17 cellular contexts compared by ENCODE assay signal in the genomic region with DNA sequence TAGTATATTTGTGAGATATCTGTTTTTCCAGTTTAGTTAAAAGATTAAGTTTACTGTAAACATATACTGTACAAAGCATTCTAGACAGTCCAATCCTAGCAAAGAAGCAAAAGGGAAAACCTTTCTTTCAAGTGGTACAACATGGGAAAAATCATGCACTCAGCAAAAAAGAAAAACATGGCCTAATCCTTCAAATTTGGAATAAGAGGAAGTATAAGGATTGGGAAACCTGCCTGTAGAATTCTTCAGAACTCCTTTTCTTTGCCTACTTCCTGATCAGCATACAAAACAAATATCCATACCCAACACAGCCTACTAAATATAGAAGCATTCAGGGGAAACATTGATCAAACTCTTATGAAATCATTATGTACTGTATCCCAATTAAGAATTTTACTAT. TPM values are rescaled to one million over a fixed set of nuclear protein-coding genes. Genes with fewer than 3 reads are reported as not detected.
DNase-seq lines count a peak whose midpoint lies in the region; ATAC-seq, FAIRE-seq and TF ChIP-seq lines count a peak whose summit lies in the region.
"Had no signal": no experiment of that assay in that cellular context is flagged by ENCODE, and none has a peak within 500 bp of the region (broad histone marks: within the 10 kb centered on the region; RNA-seq: fewer than 3 reads in every experiment).

No MANE protein-coding gene starts in this region.

- H2AFZ ChIP-seq in K562 (ENCODE audit: low read depth, low read length) = no peak overlapping the region

- FAIRE-seq in A549 (lab: Jason Lieb, UNC) = no peak
- no peak for FAIRE-seq in K562 (lab: Jason Lieb, UNC)

- peak overlapping the region; percentile 11 to 93 (median 52) for H3K27ac Mint-ChIP-seq in CD8-positive, alpha-beta memory T cell
- H3K27ac Mint-ChIP-seq in naive B cell = peak overlapping the region in 5 of 6 donors; percentile 0 to 63 (median 33)
- H3K27ac Mint-ChIP-seq: activated T-helper 2 cell treated with anti-CD3 and anti-CD28 coated beads, Interferon-gamma antibody, Interleukin-2, Interleukin-4, amounts not matched to agents 10 μg/mL and 5 μg/mL and 100 μg/mL, durations not matched to agents 14 hours and 24 hours and 36 hours; T-helper 1 cell treated with Interleukin-12 subunit alpha and Interleukin-12 subunit beta and Interleukin-4 antibody, amounts not matched to agents 30 μg/mL and 1 μg/mL, for 36 hours had no signal

- H3K4me1 Mint-ChIP-seq in CD8-positive, alpha-beta memory T cell = peaks cover 33 to 67% (median 52%) of the 10 kb centered on the region in 3 donors
- H3K4me1 Mint-ChIP-seq in naive B cell = peaks cover 5 to 23% (median 12%) of the 10 kb centered on the region in 3 donors

- TF ChIP-seq CTCF in A549 (IDR thresholded peaks at IDR 0.05) (no peak), K562 (IDR thresholded peaks at IDR 0.05 in 2 of 3, conservative IDR thresholded peaks at IDR 0.05 in 1 of 3; ENCODE audit: insufficient read depth in 2 of 3, low read depth in 1 of 3, low read length in 3 of 3) (no peak), body of pancreas (IDR thresholded peaks at IDR 0.05) (no peak)

- no peak overlapping the region for H3K4me2 ChIP-seq in A549
- H3K4me2 ChIP-seq in K562 (ENCODE audit: insufficient read depth, low read length) = no peak overlapping the region

- no peaks in the 10 kb centered on the region for H3K9me3 ChIP-seq in A549
- no peaks in the 10 kb centered on the region for H3K9me3 ChIP-seq in CD8-positive, alpha-beta memory T cell (ENCODE audit: low read length)
- no peaks in the 10 kb centered on the region for H3K9me3 ChIP-seq in K562 (replicated peaks; ENCODE audit: control insufficient read depth, insufficient read depth, low read depth, low read length)
- no peaks in the 10 kb centered on the region for H3K9me3 ChIP-seq in body of pancreas
- H3K9me3 ChIP-seq: adrenal gland had no signal

- no peak overlapping the region for H3K4me3 ChIP-seq in A549
- no peak overlapping the region for H3K4me3 ChIP-seq in CD8-positive, alpha-beta memory T cell (ENCODE audit: low read length)
- no peak overlapping the region for H3K4me3 ChIP-seq in K562
- H3K4me3 ChIP-seq in body of pancreas = no peak overlapping the region
- H3K4me3 ChIP-seq: adrenal gland had no signal

- TF ChIP-seq EP300 in A549 (IDR thresholded peaks at IDR 0.05) (no peak), K562 (IDR thresholded peaks at IDR 0.05; ENCODE audit: low read length) (no peak)

- POLR2A ChIA-PET in A549 (lab: Yijun Ruan, JAX) = no interaction called here
- POLR2A ChIA-PET in CD8-positive, alpha-beta memory T cell (lab: Charles Lee) = no interaction called here
- POLR2A ChIA-PET in K562 (lab: Yijun Ruan, JAX) = interaction anchor here (0.6 kb wide), 1 partner anchor 39 kb away, joined by 3 read pairs; no protein-coding TSS in a partner anchor

- DNase-seq in A549 (ENCODE audit: low read depth in 1 of 2, low spot score in 1 of 2) (no peak), K562 (ENCODE audit: extremely low read depth in 1 of 4, low spot score in 3 of 4) (no peak), naive B cell (no peak), hepatic stellate cell (ENCODE audit: low spot score) (no peak), glomerular visceral epithelial cell (ENCODE audit: extremely low spot score) (no peak), body of pancreas (no peak)
- no peak for DNase-seq in CD8-positive, alpha-beta memory T cell
- DNase-seq in activated CD4-positive, CD25-positive, alpha-beta regulatory T cell treated with anti-CD3 and anti-CD28 coated beads, Interleukin-2, amount 50 U/mL, for 72 hours = no peak
- DNase-seq: activated CD4-positive, CD25-positive, alpha-beta regulatory T cell; adrenal gland; central memory CD4-positive, alpha-beta T cell; foreskin fibroblast; MM.1S; NCI-H1930; NCI-H446 had no signal

- TF ChIP-seq POLR2A in A549 (IDR thresholded peaks at IDR 0.05; ENCODE audit: low read length) = no peak
- TF ChIP-seq POLR2A in K562 (conservative IDR thresholded peaks at IDR 0.05) = no peak
- TF ChIP-seq POLR2A in body of pancreas (IDR thresholded peaks at IDR 0.05) = no peak

- no peak for ATAC-seq in A549
- ATAC-seq in K562 = no peak
- ATAC-seq in naive B cell (ENCODE audit: low read depth in 2 of 2) = no peak
- no peak for ATAC-seq in body of pancreas

- no peak overlapping the region for H3K9ac ChIP-seq in K562 (ENCODE audit: insufficient read depth in 1 of 2, low read depth in 2 of 2, low read length in 2 of 2)

- H3K27ac ChIP-seq in A549 (no peak overlapping the region), K562 (ENCODE audit: extremely low read depth, low read depth, low read length) (no peak overlapping the region), body of pancreas (peak overlapping the region in 2 of 4 donors; percentile 1 to 40)
- no peak overlapping the region for H3K27ac ChIP-seq in CD8-positive, alpha-beta memory T cell (ENCODE audit: low read depth, low read length)

- CTCF ChIA-PET in A549 (lab: Yijun Ruan, JAX) = no interaction called here
- CTCF ChIA-PET in CD8-positive, alpha-beta memory T cell (lab: Charles Lee) = no interaction called here
- CTCF ChIA-PET in K562 (lab: Yijun Ruan, JAX; ENCODE audit: low intra/inter-chr PET ratio) = no interaction called here

- H3K27me3 ChIP-seq in CD8-positive, alpha-beta memory T cell (ENCODE audit: insufficient read depth, low read length, poor library complexity, severe bottlenecking) = no peaks in the 10 kb centered on the region
- H3K27me3 ChIP-seq in K562 (ENCODE audit: control insufficient read depth in 2 of 2, insufficient read depth in 2 of 2, low read length in 2 of 2) (no peaks in the 10 kb centered on the region), body of pancreas (no peaks in the 10 kb centered on the region)
- H3K27me3 ChIP-seq: adrenal gland had no signal

- peaks cover 0 to 2% (median 0%) of the 10 kb centered on the region in 5 donors for H3K9me3 Mint-ChIP-seq in CD8-positive, alpha-beta memory T cell
- peaks cover 0 to 8% (median 0%) of the 10 kb centered on the region in 7 donors for H3K9me3 Mint-ChIP-seq in naive B cell

- in situ Hi-C loops in K562 (cut with MboI) = no loop called here

- intact Hi-C loops in K562 (cut with micrococcal nuclease) = no loop called here
- intact Hi-C loops in body of pancreas (cut with DNase I) = no loop called here

- peaks cover 15 to 48% (median 15%) of the 10 kb centered on the region in 3 donors for H3K36me3 Mint-ChIP-seq in CD8-positive, alpha-beta memory T cell
- peaks cover 1 to 14% of the 10 kb centered on the region in 2 donors for H3K36me3 Mint-ChIP-seq in naive B cell

- no peaks in the 10 kb centered on the region for H3K27me3 Mint-ChIP-seq in CD8-positive, alpha-beta memory T cell
- H3K27me3 Mint-ChIP-seq in naive B cell = no peaks in the 10 kb centered on the region

- H3K79me2 ChIP-seq in K562 (ENCODE audit: control insufficient read depth, insufficient read depth, low read length) = peaks cover 4% of the 10 kb centered on the region; the same call in 1 of the 3 replicates

- TF ChIP-seq RAD21 in A549 (conservative IDR thresholded peaks at IDR 0.05 in 1 of 2, IDR thresholded peaks at IDR 0.05 in 1 of 2) = no peak
- TF ChIP-seq RAD21 in K562 (CRISPR knock-in tag; conservative IDR thresholded peaks at IDR 0.05 in 1 of 2, IDR thresholded peaks at IDR 0.05 in 1 of 2) = no peak

- H3K4me1 ChIP-seq in A549 (no peaks in the 10 kb centered on the region), K562 (replicated peaks in 1 of 2; ENCODE audit: control insufficient read depth in 2 of 2, insufficient read depth in 2 of 2, low read length in 2 of 2) (peaks cover 0 to 11% of the 10 kb centered on the region in 2 experiments; a peak in 3 of 5 replicates), body of pancreas (peaks cover 16% of the 10 kb centered on the region)
- H3K4me1 ChIP-seq in CD8-positive, alpha-beta memory T cell (ENCODE audit: insufficient read depth, low read length) = no peaks in the 10 kb centered on the region

- no peak overlapping the region for H3K4me3 Mint-ChIP-seq in CD8-positive, alpha-beta memory T cell
- no peak overlapping the region for H3K4me3 Mint-ChIP-seq in naive B cell
- H3K4me3 Mint-ChIP-seq: T-helper 1 cell treated with Interleukin-12 subunit alpha and Interleukin-12 subunit beta and Interleukin-4 antibody, amounts not matched to agents 30 μg/mL and 1 μg/mL, for 36 hours had no signal

- no TSS peak for BruUV-seq in K562 (replicated peaks; lab: Mats Ljungman, UMichigan)

- 0 out of 2 replicates have a peak, but pooled peaks cover 4% of the 10 kb centered on the region for H4K20me1 ChIP-seq in K562 (replicated peaks; ENCODE audit: control insufficient read depth, insufficient read depth, low read length)

- peaks cover 10% of the 10 kb centered on the region for H3K36me3 ChIP-seq in CD8-positive, alpha-beta memory T cell (ENCODE audit: insufficient read depth, low read length)
- H3K36me3 ChIP-seq in K562 (ENCODE audit: control insufficient read depth, insufficient read depth, low read length) (peaks cover 31% of the 10 kb centered on the region), body of pancreas (replicated peaks in 1 of 2; ENCODE audit: insufficient read depth in 1 of 2, low read depth in 2 of 2) (no peaks in the 10 kb centered on the region)
- H3K36me3 ChIP-seq: adrenal gland had no signal

- H3K9me1 ChIP-seq in K562 (ENCODE audit: control insufficient read depth, insufficient read depth, low read length) = no peaks in the 10 kb centered on the region

RNA-seq across cellular contexts. Expression of gene EPS15, which starts 45.4 kb away (rescaled TPM):
- polyA plus RNA-seq in A549 (2011; rRNA removed) (33.4 and 35.4 TPM in 2 replicates), A549 (2017; fragmentation: RNase III; extraction: RNeasy Plus Mini Kit Qiagen cat#74134 plus additional on column Dnase treatment) (10.0 to 10.9 TPM (median 10.9 TPM) in 3 replicates), K562 (2011; rRNA removed) (46.6 and 64.5 TPM in 2 replicates), K562 (2014; fragmentation: Illumina TruSeq; extraction: Trizol) (41.2 and 41.7 TPM in 2 replicates), K562 (2014; fragmentation: Nextera tagmentation; extraction: Ambion mirVana) (10 to 100 TPM; 23.1 to 31.6 TPM), K562 (2014; rRNA removed) (33.6 and 33.9 TPM in 2 replicates), naive B cell (ENCODE audit: low read depth in 6 of 6) (10 to 100 TPM; 40.6 to 76.5 (median 67.9) TPM)
- 5.5 and 5.8 TPM in 2 replicates for polyA plus RNA-seq in A549 (2012; cell fraction: cytosol; rRNA removed)
- polyA plus RNA-seq in A549 (2012; cell fraction: nucleus; rRNA removed) = 2.8 and 3.9 TPM in 2 replicates
- 19.9 and 20.6 TPM in 2 replicates for polyA minus RNA-seq in A549 (2011; rRNA and poly(A)+ RNA removed)
- total RNA-seq in CD8-positive, alpha-beta memory T cell = 100 to 1,000 TPM; 108 to 112 TPM
- polyA plus RNA-seq in CD8-positive, alpha-beta memory T cell = 59.6 TPM
- total RNA-seq in K562 (2011; cell fraction: chromatin; rRNA removed; ENCODE audit: low replicate concordance) = 166 and 354 TPM in 2 replicates
- total RNA-seq in K562 (2011; cell fraction: nucleolus; rRNA removed) = 42.5 and 54.6 TPM in 2 replicates
- 102 and 104 TPM in 2 replicates for total RNA-seq in K562 (2011; cell fraction: nucleoplasm; rRNA removed)
- total RNA-seq in K562 (2014; rRNA removed) (31.0 and 31.1 TPM in 2 replicates), K562 (2014; rRNA removed; fragmentation: Illumina TruSeq; extraction: Trizol) (55.0 and 67.0 TPM in 2 replicates), K562 (2015; rRNA removed; fragmentation: Illumina TruSeq; extraction: Trizol) (43.0 and 47.7 TPM in 2 replicates), K562 (2021) (59.7 and 69.0 TPM in 2 replicates), body of pancreas (10 to 100 TPM; 37.4 to 46.8 TPM)
- 12.8 and 22.2 TPM in 2 replicates for polyA plus RNA-seq in K562 (2011; cell fraction: cytosol; rRNA removed)
- polyA plus RNA-seq in K562 (2011; cell fraction: nucleus; rRNA removed) = 32.0 and 36.8 TPM in 2 replicates
- polyA plus RNA-seq in K562 (2012) = 26.7 and 38.3 TPM in 2 replicates
- 141 and 149 TPM in 2 replicates for polyA minus RNA-seq in K562 (2011; rRNA and poly(A)+ RNA removed)
- 49.4 and 55.8 TPM in 2 replicates for polyA minus RNA-seq in K562 (2011; cell fraction: cytosol; rRNA and poly(A)+ RNA removed)
- 34.7 and 51.0 TPM in 2 replicates for polyA minus RNA-seq in K562 (2011; cell fraction: nucleus; rRNA and poly(A)+ RNA removed)

Comparison
In these comparisons a context has a peak if more than half of its experiments do, and no peak if none do; other contexts are left out.
1. Of the 35 proteins assayed by ChIP-seq in both K562 and A549: peak only in K562: none; only in A549: none; in both: MAFK; in neither: 34.